Comparison of ENCODE assay signal across 14 cellular contexts in genomic region chr3:50290116-50290745, GRCh38. TPM values are rescaled to one million over a fixed set of nuclear protein-coding genes. Genes with fewer than 3 reads are reported as not detected.
A peak's percentile ranks its signal among the peaks of the same experiment; 100 is the strongest.
DNase-seq lines count a peak whose midpoint lies in the region; ATAC-seq and TF ChIP-seq lines count a peak whose summit lies in the region.
"Had no signal": no experiment of that assay in that cellular context is flagged by ENCODE, and none has a peak within 500 bp of the region (broad histone marks: within the 10 kb centered on the region; RNA-seq: fewer than 3 reads in every experiment).

No MANE protein-coding gene starts in this region.

- H3K9ac ChIP-seq in BLaER1, result peak overlapping the region; percentile 98

- H3K4me2 ChIP-seq in BLaER1 (peak overlapping the region; percentile 98), DOHH2 (ENCODE audit: low read length) (peak overlapping the region; percentile 82)

- ATAC-seq in activated CD8-positive, alpha-beta T cell treated with anti-CD3 and anti-CD28 coated beads, Interleukin-2, amount 10 ng/mL, durations not matched to agents 7 days and 5 days, result no peak
- no peak for ATAC-seq in naive thymus-derived CD4-positive, alpha-beta T cell
- ATAC-seq in effector memory CD8-positive, alpha-beta T cell (replicated peaks), result no peak
- ATAC-seq in GM21723 (IDR thresholded peaks at IDR 0.05; ENCODE audit: unreplicated experiment), result no peak
- ATAC-seq: gastroesophageal sphincter, left cardiac atrium had no signal

- H3K4me1 ChIP-seq in BLaER1 (peaks cover 24% of the 10 kb centered on the region), DOHH2 (ENCODE audit: control insufficient read depth, low read length) (peaks cover 16% of the 10 kb centered on the region)
- peaks cover 13 to 16% of the 10 kb centered on the region in 2 donors for H3K4me1 ChIP-seq in naive thymus-derived CD4-positive, alpha-beta T cell (ENCODE audit: control insufficient read depth in 2 of 2, insufficient read depth in 2 of 2, low read length in 2 of 2)

- H3K79me2 ChIP-seq in DOHH2 (ENCODE audit: control insufficient read depth, low read length), result peaks cover 32% of the 10 kb centered on the region

- H3F3A ChIP-seq in DOHH2 (ENCODE audit: control insufficient read depth, insufficient read depth), result no peaks in the 10 kb centered on the region

- H3K27me3 Mint-ChIP-seq in activated CD8-positive, alpha-beta T cell treated with anti-CD3 and anti-CD28 coated beads, Interleukin-2, amount 10 ng/mL, durations not matched to agents 7 days and 5 days (ENCODE audit: low read depth), result no peaks in the 10 kb centered on the region
- no peaks in the 10 kb centered on the region for H3K27me3 Mint-ChIP-seq in naive thymus-derived CD4-positive, alpha-beta T cell
- no peaks in the 10 kb centered on the region for H3K27me3 Mint-ChIP-seq in effector memory CD8-positive, alpha-beta T cell

- H3K4me3 ChIP-seq in BLaER1 (no peak overlapping the region), DOHH2 (ENCODE audit: low read length) (no peak overlapping the region)
- H3K4me3 ChIP-seq in naive thymus-derived CD4-positive, alpha-beta T cell (ENCODE audit: low read length), result no peak overlapping the region

- H3K36me3 ChIP-seq in BLaER1, result peaks cover 56% of the 10 kb centered on the region
- H3K36me3 ChIP-seq in DOHH2 (ENCODE audit: control insufficient read depth, low read length), result peaks cover 55% of the 10 kb centered on the region
- peaks cover 0 to 51% (median 9%) of the 10 kb centered on the region in 3 experiments for H3K36me3 ChIP-seq in naive thymus-derived CD4-positive, alpha-beta T cell (ENCODE audit: control insufficient read depth in 2 of 3, insufficient read depth in 3 of 3, low read length in 3 of 3)

- POLR2A ChIA-PET in activated CD8-positive, alpha-beta T cell treated with anti-CD3 and anti-CD28 coated beads, Interleukin-2, amount 10 ng/mL, durations not matched to agents 7 days and 5 days (lab: Charles Lee), result no interaction called here
- POLR2A ChIA-PET in naive thymus-derived CD4-positive, alpha-beta T cell (lab: Charles Lee), result interaction anchor here (1.8 kb wide), 1 partner anchor 10 kb away, joined by 4 read pairs; no protein-coding TSS in a partner anchor

- no peaks in the 10 kb centered on the region for H3K9me2 ChIP-seq in DOHH2 (replicated peaks; ENCODE audit: control insufficient read depth, low read length)

- CTCF ChIA-PET in activated CD8-positive, alpha-beta T cell treated with anti-CD3 and anti-CD28 coated beads, Interleukin-2, amount 10 ng/mL, durations not matched to agents 7 days and 5 days (lab: Charles Lee), result interaction anchor here (1.6 to 1.8 kb wide), 2 partner anchors 24 to 64 kb away, joined by 3 to 6 read pairs; no protein-coding TSS in a partner anchor
- CTCF ChIA-PET in naive thymus-derived CD4-positive, alpha-beta T cell (lab: Charles Lee), result no interaction called here

- no peak for DNase-seq in activated CD8-positive, alpha-beta T cell treated with anti-CD3 and anti-CD28 coated beads, Interleukin-2, amount 10 ng/mL, durations not matched to agents 7 days and 5 days
- DNase-seq in naive thymus-derived CD4-positive, alpha-beta T cell, result no peak
- DNase-seq in COLO668 (lab: John Stamatoyannopoulos, UW; ENCODE audit: unreplicated experiment), result no peak
- no peak for DNase-seq in effector memory CD8-positive, alpha-beta T cell
- DNase-seq in T-helper 1 cell, result no peak
- DNase-seq: DMS 273 treated with DMSO at 0.1 percent for 48 hours; effector CD4-positive, alpha-beta T cell; left cardiac atrium; stimulated activated CD4-positive, alpha-beta T cell treated with anti-CD3 and anti-CD28 coated beads, Interleukin-2, amount 100 ng/mL, for 48 hours had no signal

- intact Hi-C loops in naive thymus-derived CD4-positive, alpha-beta T cell (cut with micrococcal nuclease), result loop anchor here (10.0 kb wide), 5 partner anchors 205 to 1815 kb away; partner anchors contain the start of genes DUSP7 (in 1 of the 2), INKA1 (in 1 of the 2), IP6K2 (in 1 of the 2) and RBM5 (in 1 of the 2)

- no peak for TF ChIP-seq CTCF in DOHH2 (IDR thresholded peaks at IDR 0.05; ENCODE audit: low read depth, low read length, poor library complexity, severe bottlenecking)

- peaks cover 11% of the 10 kb centered on the region for H3K36me3 Mint-ChIP-seq in activated CD8-positive, alpha-beta T cell treated with anti-CD3 and anti-CD28 coated beads, Interleukin-2, amount 10 ng/mL, durations not matched to agents 7 days and 5 days (ENCODE audit: low read depth)
- peaks cover 0 to 9% (median 1%) of the 10 kb centered on the region in 5 donors for H3K36me3 Mint-ChIP-seq in naive thymus-derived CD4-positive, alpha-beta T cell
- peaks cover 28% of the 10 kb centered on the region for H3K36me3 Mint-ChIP-seq in effector memory CD8-positive, alpha-beta T cell (ENCODE audit: insufficient read depth)

- H4K20me1 ChIP-seq in BLaER1, result peaks cover 5% of the 10 kb centered on the region; the same call in 1 of the 2 replicates
- no peaks in the 10 kb centered on the region for H4K20me1 ChIP-seq in DOHH2 (ENCODE audit: control insufficient read depth, insufficient read depth, low read depth, low read length)

- no peak overlapping the region for H3K27ac Mint-ChIP-seq in activated CD8-positive, alpha-beta T cell treated with anti-CD3 and anti-CD28 coated beads, Interleukin-2, amount 10 ng/mL, durations not matched to agents 7 days and 5 days
- H3K27ac Mint-ChIP-seq in naive thymus-derived CD4-positive, alpha-beta T cell, result peak overlapping the region in 1 of 9 donors; percentile 26
- no peak overlapping the region for H3K27ac Mint-ChIP-seq in effector memory CD8-positive, alpha-beta T cell

- H3K4me1 Mint-ChIP-seq in activated CD8-positive, alpha-beta T cell treated with anti-CD3 and anti-CD28 coated beads, Interleukin-2, amount 10 ng/mL, durations not matched to agents 7 days and 5 days (ENCODE audit: low read depth), result peaks cover 20% of the 10 kb centered on the region
- H3K4me1 Mint-ChIP-seq in naive thymus-derived CD4-positive, alpha-beta T cell, result peaks cover 16 to 22% (median 17%) of the 10 kb centered on the region in 7 donors
- peaks cover 17 to 18% of the 10 kb centered on the region in 2 donors for H3K4me1 Mint-ChIP-seq in effector memory CD8-positive, alpha-beta T cell (ENCODE audit: low read depth in 2 of 2)

- no peaks in the 10 kb centered on the region for H3K9me3 Mint-ChIP-seq in activated CD8-positive, alpha-beta T cell treated with anti-CD3 and anti-CD28 coated beads, Interleukin-2, amount 10 ng/mL, durations not matched to agents 7 days and 5 days (ENCODE audit: insufficient read depth)
- H3K9me3 Mint-ChIP-seq in naive thymus-derived CD4-positive, alpha-beta T cell, result no peaks in the 10 kb centered on the region
- H3K9me3 Mint-ChIP-seq in effector memory CD8-positive, alpha-beta T cell, result no peaks in the 10 kb centered on the region

- peak overlapping the region; percentile 88 for H3K4me3 Mint-ChIP-seq in activated CD8-positive, alpha-beta T cell treated with anti-CD3 and anti-CD28 coated beads, Interleukin-2, amount 10 ng/mL, durations not matched to agents 7 days and 5 days
- peak overlapping the region in 6 of 10 donors; percentile 17 to 91 (median 39) for H3K4me3 Mint-ChIP-seq in naive thymus-derived CD4-positive, alpha-beta T cell
- no peak overlapping the region for H3K4me3 Mint-ChIP-seq in effector memory CD8-positive, alpha-beta T cell

- H3K27ac ChIP-seq in BLaER1 (no peak overlapping the region), DOHH2 (ENCODE audit: low read depth, low read length) (no peak overlapping the region)
- no peak overlapping the region for H3K27ac ChIP-seq in naive thymus-derived CD4-positive, alpha-beta T cell (ENCODE audit: low read depth, low read length)

- no peaks in the 10 kb centered on the region for H3K27me3 ChIP-seq in BLaER1
- H3K27me3 ChIP-seq in DOHH2 (ENCODE audit: control insufficient read depth, low read length), result no peaks in the 10 kb centered on the region
- H3K27me3 ChIP-seq in naive thymus-derived CD4-positive, alpha-beta T cell (ENCODE audit: control insufficient read depth in 2 of 2, insufficient read depth in 2 of 2, low read length in 2 of 2), result no peaks in the 10 kb centered on the region
- H3K27me3 ChIP-seq: gastroesophageal sphincter had no signal

- H3K9me3 ChIP-seq in BLaER1, result no peaks in the 10 kb centered on the region
- no peaks in the 10 kb centered on the region for H3K9me3 ChIP-seq in DOHH2 (ENCODE audit: control insufficient read depth, insufficient read depth, low read length)
- H3K9me3 ChIP-seq in naive thymus-derived CD4-positive, alpha-beta T cell (ENCODE audit: control insufficient read depth in 2 of 3, low read length in 3 of 3), result no peaks in the 10 kb centered on the region
- H3K9me3 ChIP-seq: gastroesophageal sphincter had no signal

RNA-seq across cellular contexts. Expression of gene IFRD2, which starts 2.0 kb away (rescaled TPM):
- 10 to 100 TPM; 81.3 to 85.1 TPM for total RNA-seq in activated CD8-positive, alpha-beta T cell treated with anti-CD3 and anti-CD28 coated beads, Interleukin-2, amount 10 ng/mL, durations not matched to agents 7 days and 5 days
- 10 to 100 TPM; 53.7 to 85.1 (median 64.7) TPM for total RNA-seq in naive thymus-derived CD4-positive, alpha-beta T cell
- polyA plus RNA-seq in naive thymus-derived CD4-positive, alpha-beta T cell, result 10 to 100 TPM; 57.2 to 69.7 TPM

RNA-seq across cellular contexts. Expression of gene HYAL3, which starts 9.0 kb away (rescaled TPM):
- 10 to 100 TPM in 1 of 2 experiments, 1 to 10 TPM in 1; 9.7 to 12.7 TPM for total RNA-seq in activated CD8-positive, alpha-beta T cell treated with anti-CD3 and anti-CD28 coated beads, Interleukin-2, amount 10 ng/mL, durations not matched to agents 7 days and 5 days
- total RNA-seq in naive thymus-derived CD4-positive, alpha-beta T cell, result 10 to 100 TPM in 1 of 5 experiments, 1 to 10 TPM in 4; 3.4 to 10.7 (median 4.2) TPM
- 1 to 10 TPM; 2.3 to 3.3 TPM for polyA plus RNA-seq in naive thymus-derived CD4-positive, alpha-beta T cell

RNA-seq across cellular contexts. Expression of gene NAA80, which starts 9.0 kb away (rescaled TPM):
- total RNA-seq in activated CD8-positive, alpha-beta T cell treated with anti-CD3 and anti-CD28 coated beads, Interleukin-2, amount 10 ng/mL, durations not matched to agents 7 days and 5 days, result 10 to 100 TPM; 26.8 to 28.5 TPM
- total RNA-seq in naive thymus-derived CD4-positive, alpha-beta T cell, result 10 to 100 TPM; 30.2 to 44.9 (median 33.6) TPM
- 10 to 100 TPM; 13.7 to 15.2 TPM for polyA plus RNA-seq in naive thymus-derived CD4-positive, alpha-beta T cell

RNA-seq across cellular contexts. Expression of gene LSMEM2, which starts 11.3 kb away (rescaled TPM):
- total RNA-seq in activated CD8-positive, alpha-beta T cell treated with anti-CD3 and anti-CD28 coated beads, Interleukin-2, amount 10 ng/mL, durations not matched to agents 7 days and 5 days, result not detected
- total RNA-seq in naive thymus-derived CD4-positive, alpha-beta T cell, result not detected
- polyA plus RNA-seq in naive thymus-derived CD4-positive, alpha-beta T cell, result under 1 TPM in 1 of 2 donors, not detected in 1; 0.15 TPM
- total RNA-seq: gastroesophageal sphincter, RPMI7951 had no signal

RNA-seq across cellular contexts. Expression of gene HYAL1, which starts 13.1 kb away (rescaled TPM):
- under 1 TPM in 1 of 2 experiments, not detected in 1; 0.16 TPM for total RNA-seq in activated CD8-positive, alpha-beta T cell treated with anti-CD3 and anti-CD28 coated beads, Interleukin-2, amount 10 ng/mL, durations not matched to agents 7 days and 5 days
- total RNA-seq in naive thymus-derived CD4-positive, alpha-beta T cell, result under 1 TPM in 4 of 5 experiments, not detected in 1; 0.22 to 0.51 (median 0.28) TPM
- under 1 TPM; 0.12 to 0.41 TPM for polyA plus RNA-seq in naive thymus-derived CD4-positive, alpha-beta T cell

Comparison
In these comparisons a context has a peak if more than half of its experiments do, and no peak if none do; other contexts are left out.
1. H3K4me3 Mint-ChIP-seq: peak in activated CD8-positive, alpha-beta T cell treated with anti-CD3 and anti-CD28 coated beads, Interleukin-2, amount 10 ng/mL, durations not matched to agents 7 days and 5 days (single experiment) and naive thymus-derived CD4-positive, alpha-beta T cell (6 of 10); none in effector memory CD8-positive, alpha-beta T cell (0 of 2).